ENCODE assay signal across 9 cellular contexts in genomic region chr3:5016218-5017161, GRCh38. TPM values are rescaled to one million over a fixed set of nuclear protein-coding genes. Genes with fewer than 3 reads are reported as not detected.
DNase-seq lines count a peak whose midpoint lies in the region; ATAC-seq, FAIRE-seq and TF ChIP-seq lines count a peak whose summit lies in the region.
"Had no signal": no experiment of that assay in that cellular context is flagged by ENCODE, and none has a peak within 500 bp of the region (broad histone marks: within the 10 kb centered on the region; RNA-seq: fewer than 3 reads in every experiment).

No MANE protein-coding gene starts in this region.

- no peaks in the 10 kb centered on the region; a peak in 1 of 5 replicates for H3K27me3 ChIP-seq in K562 (ENCODE audit: control insufficient read depth in 2 of 2, insufficient read depth in 2 of 2, low read length in 2 of 2)
- no peaks in the 10 kb centered on the region for H3K27me3 ChIP-seq in mesendoderm (ENCODE audit: insufficient read depth, low read length, poor library complexity)

- peak overlapping the region; percentile 93 for H2BK5ac ChIP-seq in mesendoderm (ENCODE audit: low read length)

- peak; percentile 25 to 36; a peak in 2 of 4 replicates for TF ChIP-seq RAD21 in K562 (CRISPR knock-in tag; conservative IDR thresholded peaks at IDR 0.05 in 1 of 2, IDR thresholded peaks at IDR 0.05 in 1 of 2)

- CTCF ChIA-PET in OCI-LY7 (lab: Charles Lee; ENCODE audit: unreplicated experiment) = interaction anchor here (0.5 kb wide), 1 partner anchor 277 kb away, joined by 3 read pairs; no protein-coding TSS in a partner anchor
- CTCF ChIA-PET in K562 (lab: Yijun Ruan, JAX; ENCODE audit: low intra/inter-chr PET ratio) = no interaction called here

- ATAC-seq in HG02938 (IDR thresholded peaks at IDR 0.05; ENCODE audit: unreplicated experiment) = peak; percentile 65
- ATAC-seq in K562 = peak; percentile 75

- no peak overlapping the region for H4K8ac ChIP-seq in mesendoderm (ENCODE audit: low read depth, low read length)

- peak overlapping the region; percentile 74 for H3K23ac ChIP-seq in mesendoderm (ENCODE audit: low read length)

- H3K9me3 ChIP-seq in OCI-LY7 (ENCODE audit: low read length) = no peaks in the 10 kb centered on the region
- H3K9me3 ChIP-seq in K562 (replicated peaks; ENCODE audit: control insufficient read depth, insufficient read depth, low read depth, low read length) = no peaks in the 10 kb centered on the region

- no peak for TF ChIP-seq CTCF in OCI-LY7 (conservative IDR thresholded peaks at IDR 0.05; ENCODE audit: low read length)
- no peak; a peak in 1 of 6 replicates for TF ChIP-seq CTCF in K562 (IDR thresholded peaks at IDR 0.05 in 2 of 3, conservative IDR thresholded peaks at IDR 0.05 in 1 of 3; ENCODE audit: insufficient read depth in 2 of 3, low read depth in 1 of 3, low read length in 3 of 3)

- no TSS peak for BruUV-seq in OCI-LY7 (replicated peaks; lab: Mats Ljungman, UMichigan)
- no TSS peak for BruUV-seq in K562 (replicated peaks; lab: Mats Ljungman, UMichigan)

- H3K18ac ChIP-seq in mesendoderm (ENCODE audit: low read length) = peak overlapping the region; percentile 96

- DNase-seq in activated gamma-delta T cell treated with Interleukin-2 at 50 U/mL for 16 hours = peak; percentile 53
- DNase-seq in activated gamma-delta T cell (lab: John Stamatoyannopoulos, UW) = no peak
- DNase-seq in OCI-LY7 (ENCODE audit: low spot score) = peak; percentile 45
- DNase-seq in K562 (ENCODE audit: extremely low read depth in 1 of 4, low spot score in 3 of 4) = peak; percentile 79 to 94 (median 86)
- DNase-seq in mesendoderm = peak; percentile 96
- DNase-seq in NCI-H2227 treated with DMSO at 0.1 percent for 48 hours (lab: John Stamatoyannopoulos, UW) = no peak
- no peak for DNase-seq in COR-L47 (lab: John Stamatoyannopoulos, UW)

- H3K4me3 ChIP-seq in OCI-LY7 (ENCODE audit: low read depth, low read length, poor library complexity, severe bottlenecking) = no peak overlapping the region
- no peak overlapping the region for H3K4me3 ChIP-seq in K562
- H3K4me3 ChIP-seq in mesendoderm (ENCODE audit: low read length) = no peak overlapping the region

- no peaks in the 10 kb centered on the region for H3K9me2 ChIP-seq in OCI-LY7 (ENCODE audit: insufficient read depth, low read length)

- H3K27ac ChIP-seq in OCI-LY7 (ENCODE audit: low read depth, low read length, poor library complexity, severe bottlenecking) (no peak overlapping the region), K562 (ENCODE audit: extremely low read depth, low read depth, low read length) (peak overlapping the region; percentile 61), mesendoderm (ENCODE audit: low read depth, low read length) (peak overlapping the region; percentile 54)
- H3K27ac ChIP-seq: C4-2B had no signal

- H3K9ac ChIP-seq in K562 (ENCODE audit: insufficient read depth in 1 of 2, low read depth in 2 of 2, low read length in 2 of 2) (peak overlapping the region; percentile 27 to 57; a peak in 3 of 4 replicates), mesendoderm (ENCODE audit: low read length) (peak overlapping the region; percentile 35)

- H3K9me1 ChIP-seq in K562 (ENCODE audit: control insufficient read depth, insufficient read depth, low read length) = no peaks in the 10 kb centered on the region

- TF ChIP-seq EP300 in K562 (IDR thresholded peaks at IDR 0.05; ENCODE audit: low read length) = peak; percentile 100

- H3K79me2 ChIP-seq in OCI-LY7 (ENCODE audit: insufficient read depth, low read depth, low read length) = no peaks in the 10 kb centered on the region
- H3K79me2 ChIP-seq in K562 (ENCODE audit: control insufficient read depth, insufficient read depth, low read length) = no peaks in the 10 kb centered on the region
- H3K79me2 ChIP-seq in mesendoderm (ENCODE audit: control insufficient read depth, insufficient read depth, low read length) = no peaks in the 10 kb centered on the region

- peak overlapping the region; percentile 98 for H2AK5ac ChIP-seq in mesendoderm (ENCODE audit: low read length)

- no peaks in the 10 kb centered on the region for H3K36me3 ChIP-seq in OCI-LY7 (ENCODE audit: insufficient read depth, low read length)
- no peaks in the 10 kb centered on the region for H3K36me3 ChIP-seq in K562 (ENCODE audit: control insufficient read depth, insufficient read depth, low read length)
- no peaks in the 10 kb centered on the region for H3K36me3 ChIP-seq in mesendoderm (ENCODE audit: control insufficient read depth, insufficient read depth, low read length)

- peak overlapping the region; percentile 88 for H2BK120ac ChIP-seq in mesendoderm (ENCODE audit: low read depth, low read length)

- H4K5ac ChIP-seq in mesendoderm (ENCODE audit: low read length) = peak overlapping the region; percentile 92

- H3K56ac ChIP-seq in mesendoderm (ENCODE audit: low read length) = peak overlapping the region; percentile 78

- peak; percentile 96 for FAIRE-seq in K562 (lab: Jason Lieb, UNC)

- intact Hi-C loops in OCI-LY7 (cut with micrococcal nuclease; ENCODE audit: unreplicated experiment) = no loop called here
- intact Hi-C loops in K562 (cut with micrococcal nuclease) = no loop called here

- WGBS in K562 (ENCODE audit: insufficient coverage, low coverage, missing lambda C conversion rate) = 16% methylated on average over 11 of the region's 11 CpGs
- no CpG with 5 or more reads among the region's 11 CpGs for WGBS in mesendoderm (ENCODE audit: extremely low coverage, insufficient coverage, low lambda C conversion rate)

- no peak overlapping the region for H2AFZ ChIP-seq in OCI-LY7 (ENCODE audit: low read length)
- H2AFZ ChIP-seq in K562 (ENCODE audit: low read depth, low read length) = peak overlapping the region; percentile 9; the same call in 1 of the 2 replicates

- peak overlapping the region; percentile 94 for H3K4ac ChIP-seq in mesendoderm (ENCODE audit: low read depth, low read length)

- H3K4me1 ChIP-seq in OCI-LY7 (ENCODE audit: insufficient read depth, low read length, poor library complexity, severe bottlenecking) (peaks cover 22% of the 10 kb centered on the region), K562 (replicated peaks in 1 of 2; ENCODE audit: control insufficient read depth in 2 of 2, insufficient read depth in 2 of 2, low read length in 2 of 2) (peaks cover 88 to 90% of the 10 kb centered on the region in 2 experiments), mesendoderm (ENCODE audit: control insufficient read depth, low read depth, low read length) (peaks cover 32% of the 10 kb centered on the region)

- H3K79me1 ChIP-seq in mesendoderm (ENCODE audit: low read length) = no peaks in the 10 kb centered on the region

- H3K4me2 ChIP-seq in OCI-LY7 (ENCODE audit: low read length) = no peak overlapping the region
- H3K4me2 ChIP-seq in K562 (ENCODE audit: insufficient read depth, low read length) = peak overlapping the region; percentile 64
- H3K4me2 ChIP-seq in mesendoderm (ENCODE audit: low read length) = no peak overlapping the region

- H2BK15ac ChIP-seq in mesendoderm (replicated peaks; ENCODE audit: low read depth) = peak overlapping the region; percentile 60

- H4K20me1 ChIP-seq in OCI-LY7 (ENCODE audit: insufficient read depth, low read length) (no peaks in the 10 kb centered on the region), K562 (replicated peaks; ENCODE audit: control insufficient read depth, insufficient read depth, low read length) (no peaks in the 10 kb centered on the region)

- POLR2A ChIA-PET in OCI-LY7 (lab: Charles Lee) (interaction anchor here (0.7 to 2.4 kb wide), 5 partner anchors 8 to 16 kb away, joined by 3 to 6 read pairs (median 4); no protein-coding TSS in a partner anchor), K562 (lab: Yijun Ruan, JAX) (interaction anchor here (0.6 to 3.1 kb wide), 10 partner anchors 8 to 506 kb away, joined by 3 to 38 read pairs (median 7); no protein-coding TSS in a partner anchor)

- in situ Hi-C loops in K562 (cut with MboI) = loop anchor here (5.0 kb wide), 1 partner anchor 34 kb away; no protein-coding TSS in a partner anchor

- TF ChIP-seq POLR2A in K562 (conservative IDR thresholded peaks at IDR 0.05) = no peak

TF ChIP-seq in K562, 482 proteins besides CTCF, POLR2A, EP300 and RAD21 (continues in another document):
- TF ChIP-seq, protein P1, sequence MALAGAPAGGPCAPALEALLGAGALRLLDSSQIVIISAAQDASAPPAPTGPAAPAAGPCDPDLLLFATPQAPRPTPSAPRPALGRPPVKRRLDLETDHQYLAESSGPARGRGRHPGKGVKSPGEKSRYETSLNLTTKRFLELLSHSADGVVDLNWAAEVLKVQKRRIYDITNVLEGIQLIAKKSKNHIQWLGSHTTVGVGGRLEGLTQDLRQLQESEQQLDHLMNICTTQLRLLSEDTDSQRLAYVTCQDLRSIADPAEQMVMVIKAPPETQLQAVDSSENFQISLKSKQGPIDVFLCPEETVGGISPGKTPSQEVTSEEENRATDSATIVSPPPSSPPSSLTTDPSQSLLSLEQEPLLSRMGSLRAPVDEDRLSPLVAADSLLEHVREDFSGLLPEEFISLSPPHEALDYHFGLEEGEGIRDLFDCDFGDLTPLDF (CRISPR knock-in tag; IDR thresholded peaks at IDR 0.05) = no peak
- TF ChIP-seq RHOXF2B (CRISPR knock-in tag; conservative IDR thresholded peaks at IDR 0.05) (no peak), NR3C1 (CRISPR knock-in tag; IDR thresholded peaks at IDR 0.05) (no peak), SAFB (IDR thresholded peaks at IDR 0.05; ENCODE audit: borderline replicate concordance, low read depth, low read length) (no peak)

RNA-seq across cellular contexts. Expression of gene BHLHE40, which starts 37.3 kb away (rescaled TPM):
- total RNA-seq in OCI-LY7 (2014; rRNA removed; shearing (Covaris generic)) = 0.05 and 0.35 TPM in 2 replicates
- total RNA-seq in OCI-LY7 (2022) (0.11 TPM in 1 of 2 replicates, not detected in the other), K562 (2014; rRNA removed) (38.7 and 44.5 TPM in 2 replicates), K562 (2014; rRNA removed; fragmentation: Illumina TruSeq; extraction: Trizol) (19.4 and 20.6 TPM in 2 replicates), K562 (2015; rRNA removed; fragmentation: Illumina TruSeq; extraction: Trizol) (27.7 and 27.8 TPM in 2 replicates), K562 (2021) (47.5 and 51.8 TPM in 2 replicates)
- 81.5 and 114 TPM in 2 replicates for total RNA-seq in K562 (2011; cell fraction: chromatin; rRNA removed; ENCODE audit: low replicate concordance)
- total RNA-seq in K562 (2011; cell fraction: nucleolus; rRNA removed) = 100 and 103 TPM in 2 replicates
- total RNA-seq in K562 (2011; cell fraction: nucleoplasm; rRNA removed) = 92.4 and 99.8 TPM in 2 replicates
- polyA plus RNA-seq in K562 (2011; rRNA removed) (83.9 and 105 TPM in 2 replicates), K562 (2014; fragmentation: Illumina TruSeq; extraction: Trizol) (49.6 and 57.8 TPM in 2 replicates), K562 (2014; fragmentation: Nextera tagmentation; extraction: Ambion mirVana) (10 to 100 TPM; 12.0 to 24.3 TPM), K562 (2014; rRNA removed) (30.9 and 31.4 TPM in 2 replicates)
- 72.3 and 73.7 TPM in 2 replicates for polyA plus RNA-seq in K562 (2011; cell fraction: cytosol; rRNA removed)
- 144 and 202 TPM in 2 replicates for polyA plus RNA-seq in K562 (2011; cell fraction: nucleus; rRNA removed)
- polyA plus RNA-seq in K562 (2012) = 98.8 and 122 TPM in 2 replicates
- 76.2 and 78.0 TPM in 2 replicates for polyA minus RNA-seq in K562 (2011; rRNA and poly(A)+ RNA removed)
- 70.7 and 90.6 TPM in 2 replicates for polyA minus RNA-seq in K562 (2011; cell fraction: cytosol; rRNA and poly(A)+ RNA removed)
- polyA minus RNA-seq in K562 (2011; cell fraction: nucleus; rRNA and poly(A)+ RNA removed) = 122 and 139 TPM in 2 replicates
- polyA plus RNA-seq in mesendoderm (2013, experiment 1 of 2) = 22.9 TPM
- polyA plus RNA-seq in mesendoderm (2013, experiment 2 of 2) = 23.5 TPM

Comparison
In these comparisons a context has a peak if more than half of its experiments do, and no peak if none do; other contexts are left out.
1. DNase-seq: peak in activated gamma-delta T cell treated with Interleukin-2 at 50 U/mL for 16 hours (single experiment), OCI-LY7 (single experiment), K562 (4 of 4) and mesendoderm (single experiment); none in activated gamma-delta T cell (single experiment), NCI-H2227 treated with DMSO at 0.1 percent for 48 hours (single experiment) and COR-L47 (single experiment).
2. RNA of gene BHLHE40, which starts 37.3 kb away (total RNA-seq): 19.4 to 114 TPM in K562; 0.05 to 0.35 TPM in OCI-LY7; every median in the first group is over 10 times any median in the second.